14 cellular contexts compared by ENCODE assay signal in the genomic region with DNA sequence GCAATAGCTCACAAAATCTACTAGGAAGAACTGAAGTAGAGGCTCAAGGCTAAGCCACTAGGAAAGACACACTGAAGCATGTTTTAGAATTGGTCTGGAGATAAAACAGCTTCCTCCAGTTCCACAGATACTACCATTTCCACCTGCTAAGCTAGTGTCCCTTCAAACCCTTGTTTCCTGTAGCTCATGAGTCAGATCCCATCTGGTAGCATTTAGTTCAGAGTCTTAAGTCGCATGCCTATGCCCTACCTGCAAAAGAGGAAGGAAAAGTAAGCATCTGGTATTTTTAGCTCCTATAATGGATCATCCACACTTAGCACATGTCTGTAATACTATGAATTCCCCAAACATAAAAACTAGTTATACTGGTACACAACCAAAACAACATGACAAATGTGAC.
A peak's percentile ranks its signal among the peaks of the same experiment; 100 is the strongest.
DNase-seq lines count a peak whose midpoint lies in the region; ATAC-seq and TF ChIP-seq lines count a peak whose summit lies in the region.
"Had no signal": no experiment of that assay in that cellular context is flagged by ENCODE, and none has a peak within 500 bp of the region (broad histone marks: within the 10 kb centered on the region; RNA-seq: fewer than 3 reads in every experiment).

No MANE protein-coding gene starts in this region.

- intact Hi-C loops in CD4-positive, alpha-beta memory T cell (cut with micrococcal nuclease): loop anchor here (5.0 kb wide), 1 partner anchor 50 kb away; no protein-coding TSS in a partner anchor

- H3K9ac ChIP-seq in OCI-LY1 (ENCODE audit: low read length): no peak overlapping the region

- H3K79me2 ChIP-seq in OCI-LY1 (ENCODE audit: insufficient read depth, low read length): no peaks in the 10 kb centered on the region

- no peak overlapping the region for H3K27ac Mint-ChIP-seq in stimulated activated naive B cell treated with anti-CD40 and anti-IgM and Interleukin-4, amounts not matched to agents 10 μg/mL and 1 μg/mL and 100 μg/mL, for 72 hours
- no peak overlapping the region for H3K27ac Mint-ChIP-seq in CD4-positive, alpha-beta memory T cell
- H3K27ac Mint-ChIP-seq: mesothelial cell of epicardium had no signal

- no peaks in the 10 kb centered on the region for H3K27me3 Mint-ChIP-seq in stimulated activated naive B cell treated with anti-CD40 and anti-IgM and Interleukin-4, amounts not matched to agents 10 μg/mL and 1 μg/mL and 100 μg/mL, for 72 hours
- no peaks in the 10 kb centered on the region for H3K27me3 Mint-ChIP-seq in CD4-positive, alpha-beta memory T cell

- no peak overlapping the region for H3K4me3 ChIP-seq in OCI-LY1 (ENCODE audit: low read depth, low read length, poor library complexity, severe bottlenecking)
- no peak overlapping the region for H3K4me3 ChIP-seq in CD4-positive, alpha-beta memory T cell (ENCODE audit: low read length in 2 of 2)

- no peaks in the 10 kb centered on the region for H3K27me3 ChIP-seq in OCI-LY1 (ENCODE audit: insufficient read depth, low read length)
- H3K27me3 ChIP-seq in CD4-positive, alpha-beta memory T cell (ENCODE audit: insufficient read depth, low read length): no peaks in the 10 kb centered on the region

- CTCF ChIA-PET in CD4-positive, alpha-beta memory T cell (lab: Charles Lee; ENCODE audit: partially characterized antibody): interaction anchor here (1.3 to 1.5 kb wide), 2 partner anchors 18 to 89 kb away, joined by 4 to 5 read pairs; no protein-coding TSS in a partner anchor

- no peak for TF ChIP-seq CTCF in OCI-LY1 (IDR thresholded peaks at IDR 0.05; ENCODE audit: low read length)

- H3K9me2 ChIP-seq in OCI-LY1 (ENCODE audit: low read depth, low read length): no peaks in the 10 kb centered on the region

- H3K4me2 ChIP-seq in OCI-LY1 (ENCODE audit: low read length): no peak overlapping the region

- ATAC-seq in HG03159 (IDR thresholded peaks at IDR 0.05; ENCODE audit: unreplicated experiment): peak; percentile 86
- ATAC-seq in stimulated activated naive B cell treated with anti-CD40 and anti-IgM and Interleukin-4, amounts not matched to agents 10 μg/mL and 1 μg/mL and 100 μg/mL, for 72 hours (replicated peaks): peak; percentile 77 to 90
- ATAC-seq: Right ventricle myocardium inferior had no signal

- H3F3A ChIP-seq in OCI-LY1 (ENCODE audit: insufficient read depth, low read length): no peaks in the 10 kb centered on the region; the same call in 1 of the 2 replicates

- H3K9me3 Mint-ChIP-seq in stimulated activated naive B cell treated with anti-CD40 and anti-IgM and Interleukin-4, amounts not matched to agents 10 μg/mL and 1 μg/mL and 100 μg/mL, for 72 hours: peaks cover 25 to 43% of the 10 kb centered on the region in 2 donors
- peaks cover 0 to 88% (median 68%) of the 10 kb centered on the region in 8 donors for H3K9me3 Mint-ChIP-seq in CD4-positive, alpha-beta memory T cell

- H2AFZ ChIP-seq in OCI-LY1 (ENCODE audit: low read length): no peak overlapping the region

- H3K36me3 Mint-ChIP-seq in stimulated activated naive B cell treated with anti-CD40 and anti-IgM and Interleukin-4, amounts not matched to agents 10 μg/mL and 1 μg/mL and 100 μg/mL, for 72 hours: peaks cover 28 to 61% of the 10 kb centered on the region in 2 donors
- peaks cover 26 to 30% of the 10 kb centered on the region in 2 donors for H3K36me3 Mint-ChIP-seq in CD4-positive, alpha-beta memory T cell

- H3K27ac ChIP-seq in OCI-LY1 (ENCODE audit: low read depth, low read length, poor library complexity, severe bottlenecking): peak overlapping the region; percentile 14
- no peak overlapping the region for H3K27ac ChIP-seq in CD4-positive, alpha-beta memory T cell (ENCODE audit: low read depth, low read length)

- peak; percentile 4 for DNase-seq in NCI-H82 (lab: John Stamatoyannopoulos, UW)
- no peak for DNase-seq in NCI-H82 treated with DMSO at 0.1 percent for 48 hours (lab: John Stamatoyannopoulos, UW; ENCODE audit: unreplicated experiment)
- DNase-seq in stimulated activated naive B cell treated with anti-CD40 and anti-IgM and Interleukin-4, amounts not matched to agents 10 μg/mL and 1 μg/mL and 100 μg/mL, for 72 hours: no peak
- DNase-seq in AG20443 (ENCODE audit: low spot score): no peak
- DNase-seq in CD4-positive, alpha-beta memory T cell: no peak
- DNase-seq in NCI-H2196 treated with DMSO at 0.1 percent for 48 hours (lab: John Stamatoyannopoulos, UW; ENCODE audit: unreplicated experiment): no peak
- DNase-seq: activated CD8-positive, alpha-beta memory T cell treated with anti-CD3 and anti-CD28 coated beads, Interleukin-2, amount 50 U/mL, for 4 hours; NCI-H1105; stimulated activated CD4-positive, alpha-beta T cell treated with anti-CD3 and anti-CD28 coated beads, Interleukin-15, amount 100 ng/mL, for 24 hours; trophoblast cell had no signal

- peaks cover 2% of the 10 kb centered on the region; the same call in 1 of the 2 replicates for H3K9me3 ChIP-seq in OCI-LY1 (ENCODE audit: low read length)
- H3K9me3 ChIP-seq in CD4-positive, alpha-beta memory T cell (ENCODE audit: control insufficient read depth in 1 of 2, low read length in 2 of 2): no peaks in the 10 kb centered on the region

- H4K20me1 ChIP-seq in OCI-LY1 (ENCODE audit: insufficient read depth, low read length): no peaks in the 10 kb centered on the region

- peaks cover 6 to 16% of the 10 kb centered on the region in 2 donors for H3K4me1 Mint-ChIP-seq in stimulated activated naive B cell treated with anti-CD40 and anti-IgM and Interleukin-4, amounts not matched to agents 10 μg/mL and 1 μg/mL and 100 μg/mL, for 72 hours
- no peaks in the 10 kb centered on the region for H3K4me1 Mint-ChIP-seq in CD4-positive, alpha-beta memory T cell
- H3K4me1 Mint-ChIP-seq: mesothelial cell of epicardium had no signal

- H3K4me1 ChIP-seq in OCI-LY1 (ENCODE audit: insufficient read depth, low read length, severe bottlenecking): no peaks in the 10 kb centered on the region
- no peaks in the 10 kb centered on the region for H3K4me1 ChIP-seq in CD4-positive, alpha-beta memory T cell (ENCODE audit: insufficient read depth, low read length)

- POLR2A ChIA-PET in CD4-positive, alpha-beta memory T cell (lab: Charles Lee; ENCODE audit: partially characterized antibody): no interaction called here

- no peak overlapping the region for H3K4me3 Mint-ChIP-seq in stimulated activated naive B cell treated with anti-CD40 and anti-IgM and Interleukin-4, amounts not matched to agents 10 μg/mL and 1 μg/mL and 100 μg/mL, for 72 hours
- H3K4me3 Mint-ChIP-seq in CD4-positive, alpha-beta memory T cell: no peak overlapping the region
- H3K4me3 Mint-ChIP-seq: mesothelial cell of epicardium had no signal

- no peaks in the 10 kb centered on the region for H3K36me3 ChIP-seq in OCI-LY1 (ENCODE audit: insufficient read depth, low read length)
- H3K36me3 ChIP-seq in CD4-positive, alpha-beta memory T cell (ENCODE audit: insufficient read depth, low read length): no peaks in the 10 kb centered on the region
